In the genomic region with DNA sequence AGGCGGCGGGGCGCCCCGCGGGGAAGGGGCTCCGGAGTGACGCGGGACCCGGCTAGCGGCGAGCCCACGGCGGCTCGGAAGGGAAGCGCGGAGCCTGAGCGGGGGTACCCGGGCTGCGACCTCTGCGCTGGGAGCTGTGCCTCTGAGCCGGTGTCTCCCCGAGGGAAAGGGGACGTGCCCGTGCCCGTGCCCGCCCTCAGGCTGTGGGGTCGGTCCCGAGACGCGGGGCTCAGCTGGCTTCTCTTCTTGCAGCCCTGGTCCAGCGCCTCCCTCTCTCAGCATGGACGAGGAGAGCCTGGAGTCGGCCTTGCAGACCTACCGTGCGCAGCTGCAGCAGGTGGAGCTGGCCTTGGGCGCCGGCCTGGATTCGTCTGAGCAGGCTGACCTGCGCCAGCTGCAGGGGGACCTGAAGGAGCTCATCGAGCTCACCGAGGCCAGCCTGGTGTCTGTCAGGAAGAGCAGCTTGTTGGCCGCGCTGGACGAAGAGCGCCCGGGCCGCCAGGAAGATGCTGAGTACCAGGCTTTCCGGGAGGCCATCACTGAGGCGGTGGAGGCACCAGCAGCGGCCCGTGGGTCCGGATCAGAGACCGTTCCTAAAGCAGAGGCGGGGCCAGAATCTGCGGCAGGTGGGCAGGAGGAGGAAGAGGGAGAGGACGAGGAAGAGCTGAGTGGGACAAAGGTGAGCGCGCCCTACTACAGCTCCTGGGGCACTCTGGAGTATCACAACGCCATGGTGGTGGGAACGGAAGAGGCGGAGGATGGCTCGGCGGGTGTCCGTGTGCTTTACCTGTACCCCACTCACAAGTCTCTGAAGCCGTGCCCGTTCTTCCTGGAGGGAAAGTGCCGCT, we compare ENCODE assay signal across 8 cellular contexts. TPM values are rescaled to one million over a fixed set of nuclear protein-coding genes. Genes with fewer than 3 reads are reported as not detected.
DNase-seq lines count a peak whose midpoint lies in the region; ATAC-seq, FAIRE-seq and TF ChIP-seq lines count a peak whose summit lies in the region.

No MANE protein-coding gene starts in this region.

- peak overlapping the region; percentile 16 to 91 (median 86) for H3K9ac ChIP-seq in subcutaneous abdominal adipose tissue (ENCODE audit: low read length in 5 of 5)

- peak overlapping the region; percentile 77 for H3K4me3 ChIP-seq in AG04449 (ENCODE audit: low read depth, low read length)
- peak overlapping the region; percentile 80 for H3K4me3 ChIP-seq in brain microvascular endothelial cell (ENCODE audit: low read depth, low read length)
- peak overlapping the region; percentile 55 to 87 (median 76) for H3K4me3 ChIP-seq in subcutaneous abdominal adipose tissue (ENCODE audit: low read depth in 1 of 5, low read length in 5 of 5)

- in situ Hi-C loops in brain microvascular endothelial cell (cut with HindIII; ENCODE audit: low pct_ligation_motif_present, low sequenced_read_pairs) = no loop called here

- ATAC-seq in GM19023 (IDR thresholded peaks at IDR 0.05; ENCODE audit: unreplicated experiment) = peak; percentile 8

- peaks cover 12 to 30% (median 26%) of the 10 kb centered on the region in 5 donors for H3K4me1 ChIP-seq in subcutaneous abdominal adipose tissue (ENCODE audit: control insufficient read depth in 5 of 5, insufficient read depth in 5 of 5, low read length in 5 of 5)

- CTCF ChIA-PET in AG04449 (lab: Yijun Ruan, JAX) = interaction anchor here (1.0 to 1.2 kb wide), 4 partner anchors 9 to 265 kb away, joined by 3 to 6 read pairs (median 3); a partner anchor contains a TSS

- H3K9me3 Mint-ChIP-seq in IgD-negative memory B cell = peaks cover 0 to 3% (median 1%) of the 10 kb centered on the region in 3 donors

- peaks cover 21 to 31% (median 23%) of the 10 kb centered on the region in 3 donors for H3K4me1 Mint-ChIP-seq in IgD-negative memory B cell

- H3K4me3 Mint-ChIP-seq in IgD-negative memory B cell = peak overlapping the region; percentile 78 to 92 (median 87)

- POLR2A ChIA-PET in AG04449 (lab: Yijun Ruan, JAX) = interaction anchor here (0.6 to 1.6 kb wide), 9 partner anchors 10 to 187 kb away, joined by 3 to 10 read pairs (median 4); a partner anchor contains a TSS

- no peak for DNase-seq in AG04449 (ENCODE audit: low read depth, low spot score)
- DNase-seq in brain microvascular endothelial cell = no peak
- no peak for DNase-seq in NCI-H1105 treated with DMSO at 0.1 percent for 48 hours (lab: John Stamatoyannopoulos, UW)
- DNase-seq in RCC 7860 (ENCODE audit: low spot score) = no peak

- H3K27ac ChIP-seq in brain microvascular endothelial cell = peak overlapping the region; percentile 83
- H3K27ac ChIP-seq in layer of hippocampus (ENCODE audit: low read depth, low read length) = peak overlapping the region; percentile 73
- H3K27ac ChIP-seq in subcutaneous abdominal adipose tissue (ENCODE audit: low read depth, low read length) = peak overlapping the region; percentile 16

- TF ChIP-seq CTCF in AG04449 (IDR thresholded peaks at IDR 0.05; ENCODE audit: insufficient read depth, low read length, missing control alignments) = no peak
- TF ChIP-seq CTCF in brain microvascular endothelial cell (IDR thresholded peaks at IDR 0.05; ENCODE audit: low read depth, low read length, missing control alignments) = no peak

- H3K36me3 Mint-ChIP-seq in IgD-negative memory B cell = peaks cover 7% of the 10 kb centered on the region

- FAIRE-seq in RCC 7860 (lab: Jason Lieb, UNC) = no peak

- H3K27me3 Mint-ChIP-seq in IgD-negative memory B cell = no peaks in the 10 kb centered on the region

- no peaks in the 10 kb centered on the region for H3K27me3 ChIP-seq in brain microvascular endothelial cell (replicated peaks)
- no peaks in the 10 kb centered on the region for H3K27me3 ChIP-seq in layer of hippocampus (ENCODE audit: control insufficient read depth, insufficient read depth, low read length)
- H3K27me3 ChIP-seq in subcutaneous abdominal adipose tissue (ENCODE audit: control insufficient read depth in 5 of 5, insufficient read depth in 4 of 5, low read length in 5 of 5) = peaks cover 0 to 2% (median 0%) of the 10 kb centered on the region in 5 donors

- H3K27ac Mint-ChIP-seq in IgD-negative memory B cell = peak overlapping the region in 1 of 3 donors; percentile 59

- peaks cover 50% of the 10 kb centered on the region for H3K36me3 ChIP-seq in brain microvascular endothelial cell (replicated peaks)
- peaks cover 7 to 59% (median 45%) of the 10 kb centered on the region in 5 donors for H3K36me3 ChIP-seq in subcutaneous abdominal adipose tissue (ENCODE audit: control insufficient read depth in 5 of 5, insufficient read depth in 5 of 5, low read length in 5 of 5)

- peaks cover 0 to 2% (median 0%) of the 10 kb centered on the region in 5 donors for H3K9me3 ChIP-seq in subcutaneous abdominal adipose tissue (ENCODE audit: control insufficient read depth in 5 of 5, low read length in 5 of 5)

RNA-seq across cellular contexts. Expression of a gene that starts 0.7 kb away (rescaled TPM):
- polyA plus RNA-seq in IgD-negative memory B cell = 59.4 TPM

RNA-seq across cellular contexts. Expression of a gene that starts 0.7 kb away (rescaled TPM):
- 64.3 TPM for polyA plus RNA-seq in IgD-negative memory B cell

RNA-seq across cellular contexts. Expression of a gene that starts 12.1 kb away (rescaled TPM):
- not detected for polyA plus RNA-seq in IgD-negative memory B cell

RNA-seq across cellular contexts. Expression of a gene that starts 27.9 kb away (rescaled TPM):
- 81.2 TPM for polyA plus RNA-seq in IgD-negative memory B cell

RNA-seq across cellular contexts. Expression of a gene that starts 31.1 kb away (rescaled TPM):
- 2.0 TPM for polyA plus RNA-seq in IgD-negative memory B cell

Comparison
In these comparisons a context has a peak if more than half of its experiments do, and no peak if none do; other contexts are left out.
1. H3K27ac ChIP-seq: peak in every context shown above with its lines; median percentile 83 in brain microvascular endothelial cell; 73 in layer of hippocampus; 16 in subcutaneous abdominal adipose tissue.